In genomic region chr12:113005759-113006158, GRCh38 we compare ENCODE assay signal across 13 cellular contexts. TPM values are rescaled to one million over a fixed set of nuclear protein-coding genes. Genes with fewer than 3 reads are reported as not detected.
DNase-seq lines count a peak whose midpoint lies in the region; ATAC-seq and TF ChIP-seq lines count a peak whose summit lies in the region.
"Had no signal": no experiment of that assay in that cellular context is flagged by ENCODE, and none has a peak within 500 bp of the region (broad histone marks: within the 10 kb centered on the region; RNA-seq: fewer than 3 reads in every experiment).

No MANE protein-coding gene starts in this region.

- in situ Hi-C loops in SK-MEL-5 (cut with HindIII; ENCODE audit: low pct_unique_long_range_greater_than_20kb, low sequenced_read_pairs) = no loop called here

- no peak for ATAC-seq in GM19455 (IDR thresholded peaks at IDR 0.05; ENCODE audit: unreplicated experiment)
- ATAC-seq in GM19328 (IDR thresholded peaks at IDR 0.05; ENCODE audit: unreplicated experiment) = no peak
- ATAC-seq: activated naive CD4-positive, alpha-beta T cell treated with anti-CD3 and anti-CD28 coated beads, Interleukin-2, amount 50 U/mL, for 72 hours had no signal

- H3K27me3 Mint-ChIP-seq in glutamatergic neuron (ENCODE audit: unreplicated experiment) = no peaks in the 10 kb centered on the region

- no peak overlapping the region for H3K4me3 ChIP-seq in AG09309 (ENCODE audit: control insufficient read depth, low read depth, low read length)

- no peak for DNase-seq in AG09309 (ENCODE audit: low read depth)
- peak; percentile 40 for DNase-seq in SK-MEL-5 (ENCODE audit: low read depth, low spot score)
- DNase-seq in glutamatergic neuron = no peak
- no peak for DNase-seq in activated CD4-positive, alpha-beta T cell treated with anti-CD3 and anti-CD28 coated beads, Interleukin-2, amount 50 U/mL, for 4 hours
- no peak for DNase-seq in activated gamma-delta T cell treated with Interleukin-2 at 50 U/mL for 16 hours
- DNase-seq: GDM1; NCI-H1930; stimulated activated CD4-positive, alpha-beta T cell treated with anti-CD3 and anti-CD28 coated beads, Interleukin-2, amount 100 ng/mL, for 24 hours had no signal

- H3K36me3 Mint-ChIP-seq in glutamatergic neuron (ENCODE audit: unreplicated experiment) = peaks cover 6% of the 10 kb centered on the region

- peaks cover 3% of the 10 kb centered on the region for H3K9me3 Mint-ChIP-seq in glutamatergic neuron (ENCODE audit: unreplicated experiment)

- TF ChIP-seq CTCF in AG09309 (IDR thresholded peaks at IDR 0.05; ENCODE audit: control insufficient read depth, insufficient read depth, low read depth, low read length, missing control alignments) (peak; percentile 18), GM12874 (IDR thresholded peaks at IDR 0.05; ENCODE audit: insufficient read depth, low read depth, low read length) (peak; percentile 23; the same call in 1 of the 2 replicates), glutamatergic neuron (IDR thresholded peaks at IDR 0.05; ENCODE audit: partially characterized antibody, unreplicated experiment) (peak; percentile 46)

- no peak overlapping the region for H3K27ac Mint-ChIP-seq in glutamatergic neuron (ENCODE audit: unreplicated experiment)
- H3K27ac Mint-ChIP-seq: activated naive CD4-positive, alpha-beta T cell treated with anti-CD3 and anti-CD28 coated beads, Interleukin-2, amount 50 U/mL, for 72 hours had no signal

- no peak overlapping the region for H3K4me3 Mint-ChIP-seq in glutamatergic neuron (ENCODE audit: unreplicated experiment)

- no peaks in the 10 kb centered on the region for H3K4me1 Mint-ChIP-seq in glutamatergic neuron (ENCODE audit: low read depth, unreplicated experiment)

RNA-seq across cellular contexts. Expression of gene OAS2, which starts 27.4 kb away (rescaled TPM):
- 1.3 and 1.9 TPM in 2 replicates for total RNA-seq in SK-MEL-5 (2014; rRNA removed; shearing (Covaris generic))
- 1.4 and 1.9 TPM in 2 replicates for polyA plus RNA-seq in SK-MEL-5 (2015; cell fraction: cytosol; rRNA removed)
- 0.38 and 1.4 TPM in 2 replicates for polyA plus RNA-seq in SK-MEL-5 (2015; cell fraction: nucleus; rRNA removed)
- total RNA-seq in glutamatergic neuron (ENCODE audit: unreplicated experiment) = not detected

RNA-seq across cellular contexts. Expression of gene DTX1, which starts 50.8 kb away (rescaled TPM):
- 0.95 and 1.1 TPM in 2 replicates for total RNA-seq in SK-MEL-5 (2014; rRNA removed; shearing (Covaris generic))
- polyA plus RNA-seq in SK-MEL-5 (2015; cell fraction: cytosol; rRNA removed) = 1.6 and 3.1 TPM in 2 replicates
- 2.5 and 3.3 TPM in 2 replicates for polyA plus RNA-seq in SK-MEL-5 (2015; cell fraction: nucleus; rRNA removed)
- total RNA-seq in glutamatergic neuron (ENCODE audit: unreplicated experiment) = 4.3 TPM
- total RNA-seq: fibroblast of lung had no signal
- polyA plus RNA-seq: fibroblast of lung had no signal
